In genomic region chr18:13889661-13890060, GRCh38 we compare ENCODE assay signal across 1 cellular context.
TF ChIP-seq lines count a peak whose summit lies in the region.

No MANE protein-coding gene starts in this region.

TF ChIP-seq in GM23338, 12 proteins besides CTCF, POLR2A, EP300 and RAD21 (continued from another document):
- TF ChIP-seq ZNF331 (CRISPR knock-in tag; IDR thresholded peaks at IDR 0.05; ENCODE audit: low read depth) = no peak
- TF ChIP-seq JUNB (IDR thresholded peaks at IDR 0.05; ENCODE audit: unreplicated experiment) = no peak
- TF ChIP-seq EZH2 (IDR thresholded peaks at IDR 0.05; ENCODE audit: low read depth, unreplicated experiment) = no peak
- TF ChIP-seq ETS1 (IDR thresholded peaks at IDR 0.05) = no peak
- TF ChIP-seq STAT1 (IDR thresholded peaks at IDR 0.05; ENCODE audit: unreplicated experiment) = no peak
- no peak for TF ChIP-seq CREB1 (CRISPR knock-in tag; IDR thresholded peaks at IDR 0.05; ENCODE audit: low read depth)
- no peak for TF ChIP-seq REST (IDR thresholded peaks at IDR 0.05; ENCODE audit: unreplicated experiment)
- TF ChIP-seq NANOG (IDR thresholded peaks at IDR 0.05; ENCODE audit: borderline replicate concordance) = no peak
TF ChIP-seq in GM23338: peak in this region for 0.
